Comparison of ENCODE assay signal across 13 cellular contexts in genomic region chr17:11853321-11854151, GRCh38.
DNase-seq lines count a peak whose midpoint lies in the region; ATAC-seq and TF ChIP-seq lines count a peak whose summit lies in the region.
"Had no signal": no experiment of that assay in that cellular context is flagged by ENCODE, and none has a peak within 500 bp of the region (broad histone marks: within the 10 kb centered on the region; RNA-seq: fewer than 3 reads in every experiment).

No MANE protein-coding gene starts in this region.

- 45 to 84% methylated on average over 5 to 6 of the region's 11 CpGs for WGBS in gastroesophageal sphincter (ENCODE audit: low coverage in 1 of 2), 2 donors

- H3K4me1 ChIP-seq in right atrium auricular region, result peaks cover 0 to 4% of the 10 kb centered on the region in 2 donors
- H3K4me1 ChIP-seq in gastroesophageal sphincter, result peaks cover 0 to 14% (median 0%) of the 10 kb centered on the region in 3 donors
- H3K4me1 ChIP-seq in mucosa of descending colon (ENCODE audit: low read depth), result peaks cover 5% of the 10 kb centered on the region

- no peak for TF ChIP-seq EP300 in gastroesophageal sphincter (IDR thresholded peaks at IDR 0.05)

- H3K27ac ChIP-seq in right atrium auricular region, result peak overlapping the region in 1 of 2 donors; percentile 62
- peak overlapping the region in 3 of 4 donors; percentile 9 to 58 (median 46) for H3K27ac ChIP-seq in gastroesophageal sphincter

- no peaks in the 10 kb centered on the region for H3K9me3 ChIP-seq in right atrium auricular region
- no peaks in the 10 kb centered on the region for H3K9me3 ChIP-seq in gastroesophageal sphincter
- no peaks in the 10 kb centered on the region for H3K9me3 ChIP-seq in mucosa of descending colon

- TF ChIP-seq POLR2A in gastroesophageal sphincter (IDR thresholded peaks at IDR 0.05), result no peak

- intact Hi-C loops in Right ventricle myocardium superior (cut with DNase I), result no loop called here
- intact Hi-C loops in mucosa of descending colon (cut with DNase I, micrococcal nuclease), result no loop called here

- no peak overlapping the region for H3K27ac Mint-ChIP-seq in stimulated activated naive CD8-positive, alpha-beta T cell treated with anti-CD3 and anti-CD28 coated beads, Interleukin-15, amount 100 ng/mL, for 72 hours
- H3K27ac Mint-ChIP-seq: T-helper 2 cell treated with Interferon-gamma antibody and Interleukin-4, amounts not matched to agents 5 μg/mL and 100 μg/mL, for 36 hours had no signal

- H3K9me3 Mint-ChIP-seq in stimulated activated naive CD8-positive, alpha-beta T cell treated with anti-CD3 and anti-CD28 coated beads, Interleukin-15, amount 100 ng/mL, for 72 hours, result peaks cover 4 to 20% of the 10 kb centered on the region in 2 donors

- H3K4me3 Mint-ChIP-seq in stimulated activated naive CD8-positive, alpha-beta T cell treated with anti-CD3 and anti-CD28 coated beads, Interleukin-15, amount 100 ng/mL, for 72 hours, result no peak overlapping the region
- H3K4me3 Mint-ChIP-seq: T-helper 2 cell treated with Interferon-gamma antibody and Interleukin-4, amounts not matched to agents 5 μg/mL and 100 μg/mL, for 36 hours had no signal

- H3K27me3 Mint-ChIP-seq in stimulated activated naive CD8-positive, alpha-beta T cell treated with anti-CD3 and anti-CD28 coated beads, Interleukin-15, amount 100 ng/mL, for 72 hours, result peaks cover 14% of the 10 kb centered on the region

- no peak for TF ChIP-seq CTCF in right atrium auricular region (IDR thresholded peaks at IDR 0.05)
- no peak for TF ChIP-seq CTCF in gastroesophageal sphincter (IDR thresholded peaks at IDR 0.05)
- no peak for TF ChIP-seq CTCF in mucosa of descending colon (IDR thresholded peaks at IDR 0.05)

- H3K36me3 ChIP-seq in right atrium auricular region (no peaks in the 10 kb centered on the region), gastroesophageal sphincter (no peaks in the 10 kb centered on the region), mucosa of descending colon (ENCODE audit: low read depth) (no peaks in the 10 kb centered on the region)

- DNase-seq in Right ventricle myocardium superior (no peak), right atrium auricular region (ENCODE audit: low spot score) (no peak), mucosa of descending colon (no peak), NCI-H1436 (lab: John Stamatoyannopoulos, UW) (no peak)
- DNase-seq in stimulated activated naive CD8-positive, alpha-beta T cell treated with anti-CD3 and anti-CD28 coated beads, Interleukin-15, amount 100 ng/mL, for 72 hours, result no peak
- DNase-seq in stimulated activated CD4-positive, alpha-beta T cell treated with anti-CD3 and anti-CD28 coated beads, Interleukin-4, amount 100 ng/mL, for 4 hours, result no peak
- DNase-seq: activated naive CD4-positive, alpha-beta T cell treated with Interleukin-2 at 50 U/mL for 16 hours; foreskin fibroblast; NCI-H446 treated with DMSO at 0.1 percent for 48 hours; trophoblast cell had no signal

- no peaks in the 10 kb centered on the region for H3K27me3 ChIP-seq in right atrium auricular region
- peaks cover 6% of the 10 kb centered on the region for H3K27me3 ChIP-seq in gastroesophageal sphincter

- H3K4me1 Mint-ChIP-seq in stimulated activated naive CD8-positive, alpha-beta T cell treated with anti-CD3 and anti-CD28 coated beads, Interleukin-15, amount 100 ng/mL, for 72 hours, result no peaks in the 10 kb centered on the region

- peak; percentile 74 for ATAC-seq in Right ventricle myocardium superior (ENCODE audit: poor library complexity)
- ATAC-seq in gastroesophageal sphincter, result peak; percentile 76
- peak; percentile 20 for ATAC-seq in mucosa of descending colon
- ATAC-seq in stimulated activated naive CD8-positive, alpha-beta T cell treated with anti-CD3 and anti-CD28 coated beads, Interleukin-15, amount 100 ng/mL, for 72 hours, result no peak
- ATAC-seq in HG02852 (IDR thresholded peaks at IDR 0.05; ENCODE audit: unreplicated experiment), result no peak

- no peak overlapping the region for H3K4me3 ChIP-seq in right atrium auricular region
- H3K4me3 ChIP-seq in gastroesophageal sphincter, result no peak overlapping the region
- H3K4me3 ChIP-seq in mucosa of descending colon, result no peak overlapping the region

Comparison
In these comparisons a context has a peak if more than half of its experiments do, and no peak if none do; other contexts are left out.
1. ATAC-seq: peak in Right ventricle myocardium superior (single experiment), gastroesophageal sphincter (single experiment) and mucosa of descending colon (single experiment); none in stimulated activated naive CD8-positive, alpha-beta T cell treated with anti-CD3 and anti-CD28 coated beads, Interleukin-15, amount 100 ng/mL, for 72 hours (single experiment) and HG02852 (single experiment).